31 cellular contexts compared by ENCODE assay signal in the genomic region with DNA sequence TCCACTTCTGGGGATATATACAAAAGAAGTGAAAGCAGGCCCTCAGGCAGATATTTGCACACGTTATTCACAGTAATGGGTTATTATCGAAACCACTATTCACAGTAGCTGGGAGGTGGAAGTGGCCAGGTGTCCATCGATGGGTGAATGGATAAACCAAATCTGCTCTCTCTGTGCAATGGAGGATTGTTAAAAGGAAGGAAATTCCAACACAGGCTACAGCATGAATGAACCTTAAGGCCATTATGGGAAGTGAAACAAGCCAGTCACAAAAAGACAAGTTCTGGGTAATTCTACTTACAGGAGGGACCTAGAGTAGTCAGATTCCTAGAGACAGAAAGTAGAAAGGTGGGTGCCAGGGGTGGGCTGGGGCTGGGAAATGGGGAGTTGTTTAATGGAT. TPM values are rescaled to one million over a fixed set of nuclear protein-coding genes. Genes with fewer than 3 reads are reported as not detected.
A peak's percentile ranks its signal among the peaks of the same experiment; 100 is the strongest.
DNase-seq lines count a peak whose midpoint lies in the region; ATAC-seq, FAIRE-seq and TF ChIP-seq lines count a peak whose summit lies in the region.
"Had no signal": no experiment of that assay in that cellular context is flagged by ENCODE, and none has a peak within 500 bp of the region (broad histone marks: within the 10 kb centered on the region; RNA-seq: fewer than 3 reads in every experiment).

No MANE protein-coding gene starts in this region.

- no peaks in the 10 kb centered on the region for H3K9me3 Mint-ChIP-seq in HFFc6
- H3K9me3 Mint-ChIP-seq: activated naive CD4-positive, alpha-beta T cell treated with anti-CD3 and anti-CD28 coated beads, Interleukin-2, amount 10 ng/mL, durations not matched to agents 7 days and 5 days had no signal

- ATAC-seq in HG02840 (IDR thresholded peaks at IDR 0.05; ENCODE audit: low FRiP score, unreplicated experiment) (no peak), HG02970 (IDR thresholded peaks at IDR 0.05; ENCODE audit: low FRiP score, unreplicated experiment) (no peak)
- ATAC-seq: activated CD4-positive, alpha-beta T cell treated with anti-CD3 and anti-CD28 coated beads for 36 hours; Panc1 had no signal

- no peaks in the 10 kb centered on the region for H3K9me3 ChIP-seq in BLaER1 treated with 17β-estradiol and CSF1 and Interleukin-3, amounts not matched to agents 10 nM and 100 nM (replicated peaks in 1 of 11)
- H3K9me3 ChIP-seq: breast epithelium had no signal

- peaks cover 5 to 41% (median 31%) of the 10 kb centered on the region in 11 experiments; a peak in 18 of 22 replicates for H4K20me1 ChIP-seq in BLaER1 treated with 17β-estradiol and CSF1 and Interleukin-3, amounts not matched to agents 10 nM and 100 nM

- H3K4me1 Mint-ChIP-seq in HFFc6 (ENCODE audit: low read depth) = peaks cover 27% of the 10 kb centered on the region

- no peak for FAIRE-seq in bronchial epithelial cell (lab: Jason Lieb, UNC)
- FAIRE-seq: colon, GM12892, small intestine, urothelium cell line had no signal

- H3K27me3 Mint-ChIP-seq in HFFc6 (ENCODE audit: insufficient read depth) = no peaks in the 10 kb centered on the region; the same call in 1 of the 2 replicates
- H3K27me3 Mint-ChIP-seq: activated CD4-positive, alpha-beta T cell treated with anti-CD3 and anti-CD28 coated beads for 36 hours; activated naive CD4-positive, alpha-beta T cell treated with anti-CD3 and anti-CD28 coated beads, Interleukin-2, amount 10 ng/mL, durations not matched to agents 7 days and 5 days had no signal

- no peak overlapping the region for H3K4me3 Mint-ChIP-seq in HFFc6
- H3K4me3 Mint-ChIP-seq: activated CD4-positive, alpha-beta T cell treated with anti-CD3 and anti-CD28 coated beads for 36 hours; activated naive CD4-positive, alpha-beta T cell treated with anti-CD3 and anti-CD28 coated beads, Interleukin-2, amount 10 ng/mL, durations not matched to agents 7 days and 5 days had no signal

- peaks cover 0 to 44% (median 27%) of the 10 kb centered on the region in 11 experiments; a peak in 19 of 22 replicates for H3K36me3 ChIP-seq in BLaER1 treated with 17β-estradiol and CSF1 and Interleukin-3, amounts not matched to agents 10 nM and 100 nM
- H3K36me3 ChIP-seq in bronchial epithelial cell (ENCODE audit: control insufficient read depth, insufficient read depth, low read length) = no peaks in the 10 kb centered on the region

- peaks cover 11% of the 10 kb centered on the region for H3K36me3 Mint-ChIP-seq in HFFc6 (ENCODE audit: low read depth)

- H3K9ac ChIP-seq in BLaER1 treated with 17β-estradiol and CSF1 and Interleukin-3, amounts not matched to agents 10 nM and 100 nM = no peak overlapping the region

- H3K4me3 ChIP-seq in BLaER1 treated with 17β-estradiol and CSF1 and Interleukin-3, amounts not matched to agents 10 nM and 100 nM = no peak overlapping the region
- no peak overlapping the region for H3K4me3 ChIP-seq in bronchial epithelial cell (ENCODE audit: low read depth, low read length)
- H3K4me3 ChIP-seq: breast epithelium had no signal

- H3K4me1 ChIP-seq in BLaER1 treated with 17β-estradiol and CSF1 and Interleukin-3, amounts not matched to agents 10 nM and 100 nM = peaks cover 0 to 15% (median 8%) of the 10 kb centered on the region in 10 experiments; a peak in 14 of 20 replicates
- H3K4me1 ChIP-seq: breast epithelium had no signal

- H3K27ac Mint-ChIP-seq in HFFc6 = peak overlapping the region; percentile 96
- H3K27ac Mint-ChIP-seq: activated CD4-positive, alpha-beta T cell treated with anti-CD3 and anti-CD28 coated beads for 36 hours; activated naive CD4-positive, alpha-beta T cell treated with anti-CD3 and anti-CD28 coated beads, Interleukin-2, amount 10 ng/mL, durations not matched to agents 7 days and 5 days had no signal

- DNase-seq in HFFc6 (no peak), NOMO-1 treated with DMSO at 0.1 percent for 48 hours (lab: John Stamatoyannopoulos, UW; ENCODE audit: unreplicated experiment) (peak; percentile 85), bronchial epithelial cell (ENCODE audit: low read depth) (peak; percentile 24), SHP77 treated with DMSO at 0.1 percent for 48 hours (lab: John Stamatoyannopoulos, UW) (no peak), T1000 (lab: John Stamatoyannopoulos, UW) (no peak)
- DNase-seq: activated CD4-positive, alpha-beta T cell treated with anti-CD3 and anti-CD28 coated beads for 36 hours; activated naive CD4-positive, alpha-beta T cell treated with anti-CD3 and anti-CD28 coated beads, Interleukin-2, amount 10 ng/mL, durations not matched to agents 7 days and 5 days; AML-193; amniotic stem cell; DND-41; effector CD8-positive, alpha-beta T cell; foreskin fibroblast; GOT3; mesenchymal stem cell; NCI-H1092; NCI-H2029 treated with DMSO at 0.1 percent for 48 hours; NCI-H774; occipital lobe; stimulated activated CD4-positive, alpha-beta T cell treated with anti-CD3 and anti-CD28 coated beads, Interleukin-1b, Interleukin-23, amount 100 ng/mL, for 48 hours had no signal

- TF ChIP-seq CTCF in HFFc6 (IDR thresholded peaks at IDR 0.05) (no peak), bronchial epithelial cell (IDR thresholded peaks at IDR 0.05; ENCODE audit: insufficient read depth, low read length, severe bottlenecking) (no peak)

- H3K4me2 ChIP-seq in BLaER1 treated with 17β-estradiol and CSF1 and Interleukin-3, amounts not matched to agents 10 nM and 100 nM = peak overlapping the region in 7 of 11 experiments; percentile 28 to 53 (median 47); a peak in 12 of 22 replicates

- H3K27ac ChIP-seq in BLaER1 treated with 17β-estradiol and CSF1 and Interleukin-3, amounts not matched to agents 10 nM and 100 nM = 0 out of 22 replicates have a peak overlapping the region, but pooled peaks of 1 of the 11 experiments have one; percentile 12

- peaks cover 0 to 49% (median 0%) of the 10 kb centered on the region in 11 experiments; a peak in 3 of 22 replicates for H3K27me3 ChIP-seq in BLaER1 treated with 17β-estradiol and CSF1 and Interleukin-3, amounts not matched to agents 10 nM and 100 nM
- no peaks in the 10 kb centered on the region for H3K27me3 ChIP-seq in bronchial epithelial cell (ENCODE audit: control insufficient read depth, insufficient read depth, low read length)
- H3K27me3 ChIP-seq: breast epithelium had no signal

RNA-seq across cellular contexts. Expression of a gene that starts 48.5 kb away (rescaled TPM):
- under 1 TPM in 1 of 6 experiments, not detected in 5; 0.33 TPM for total RNA-seq in HFFc6 (2021; fragmentation: NEBNext Ultra II Directional; extraction: Animal tissue kit (Norgen Biotek cat#: 25700))
- total RNA-seq in bronchial epithelial cell = 2.3 and 3.2 TPM in 2 replicates
- total RNA-seq: A172, myocyte, SK-MEL-5 had no signal

RNA-seq across cellular contexts. Expression of a gene that starts 56.1 kb away (rescaled TPM):
- 10 to 100 TPM in 3 of 6 experiments, 1 to 10 TPM in 3; 9.2 to 13.5 (median 10.0) TPM for total RNA-seq in HFFc6 (2021; fragmentation: NEBNext Ultra II Directional; extraction: Animal tissue kit (Norgen Biotek cat#: 25700))
- 12.9 and 21.4 TPM in 2 replicates for total RNA-seq in bronchial epithelial cell

Comparison
In these comparisons a context has a peak if more than half of its experiments do, and no peak if none do; other contexts are left out.
1. DNase-seq: peak in NOMO-1 treated with DMSO at 0.1 percent for 48 hours (single experiment) and bronchial epithelial cell (single experiment); none in HFFc6 (single experiment), SHP77 treated with DMSO at 0.1 percent for 48 hours (single experiment) and T1000 (single experiment).